Comparison of ENCODE assay signal across 8 cellular contexts in the genomic region with DNA sequence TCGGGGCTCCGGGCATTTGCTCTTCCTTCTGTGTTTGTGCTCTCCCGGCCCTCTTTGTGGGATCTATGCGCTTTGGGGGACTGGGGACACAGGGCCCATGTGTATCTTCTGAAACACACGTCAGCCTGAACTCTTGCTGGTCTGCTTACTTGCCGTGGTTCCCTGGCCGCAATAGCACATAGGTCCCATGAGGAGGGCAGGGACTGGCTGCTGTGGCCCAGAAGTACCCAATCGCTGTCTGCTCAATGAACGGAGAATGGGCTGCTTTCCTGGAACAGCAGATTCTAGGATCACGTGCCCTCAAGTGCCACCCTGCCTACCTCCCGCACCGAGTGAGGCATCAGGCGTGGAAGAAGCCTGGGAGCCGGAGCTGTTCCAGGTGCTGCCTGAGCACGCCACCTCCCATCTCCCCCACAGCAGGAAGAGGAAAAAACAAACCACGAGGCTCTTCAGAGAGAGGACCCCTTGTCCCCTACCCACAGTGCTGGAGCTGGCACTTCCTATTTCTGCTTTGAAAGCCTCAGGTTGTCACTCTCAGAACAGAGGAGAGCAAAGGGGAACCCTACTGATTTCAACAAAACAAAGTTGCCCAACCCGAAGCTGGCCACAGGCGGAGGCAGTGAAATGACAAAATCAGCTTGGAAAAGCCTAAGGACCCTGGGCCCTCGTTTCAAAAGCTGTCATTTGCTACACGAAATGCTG. TPM values are rescaled to one million over a fixed set of nuclear protein-coding genes. Genes with fewer than 3 reads are reported as not detected.
A peak's percentile ranks its signal among the peaks of the same experiment; 100 is the strongest.
DNase-seq lines count a peak whose midpoint lies in the region; ATAC-seq and TF ChIP-seq lines count a peak whose summit lies in the region.

No MANE protein-coding gene starts in this region.

- TSS peak; percentile 38 for BruUV-seq in HCT116 (replicated peaks; lab: Mats Ljungman, UMichigan)

- H3K9me3 ChIP-seq in HCT116 (ENCODE audit: control insufficient read depth in 1 of 2, insufficient read depth in 1 of 2, low read depth in 1 of 2, low read length in 2 of 2) (no peaks in the 10 kb centered on the region), duodenal mucosa (ENCODE audit: control insufficient read depth in 1 of 2, low read length in 2 of 2) (no peaks in the 10 kb centered on the region), MM.1S (replicated peaks; ENCODE audit: insufficient read depth, low read length) (no peaks in the 10 kb centered on the region)

- H3K36me3 ChIP-seq in HCT116 (ENCODE audit: control insufficient read depth in 1 of 2, insufficient read depth in 2 of 2, low read length in 2 of 2) (peaks cover 0 to 9% of the 10 kb centered on the region in 2 experiments; a peak in 2 of 4 replicates), duodenal mucosa (ENCODE audit: control insufficient read depth in 1 of 2, insufficient read depth in 2 of 2, low read length in 2 of 2) (peaks cover 0 to 3% of the 10 kb centered on the region in 2 donors), MM.1S (replicated peaks; ENCODE audit: insufficient read depth, low read length) (no peaks in the 10 kb centered on the region)

- H4K20me1 ChIP-seq in HCT116 (ENCODE audit: insufficient read depth) (no peaks in the 10 kb centered on the region), MM.1S (ENCODE audit: insufficient read depth, low read length) (no peaks in the 10 kb centered on the region)

- H3K27me3 ChIP-seq in HCT116 (ENCODE audit: insufficient read depth, low read length) (no peaks in the 10 kb centered on the region), duodenal mucosa (ENCODE audit: control insufficient read depth in 1 of 2, insufficient read depth in 2 of 2, low read length in 2 of 2) (no peaks in the 10 kb centered on the region), MM.1S (replicated peaks; ENCODE audit: insufficient read depth, low read length) (no peaks in the 10 kb centered on the region)

- H3K4me2 ChIP-seq in HCT116 (ENCODE audit: low read length): peak overlapping the region; percentile 57
- H3K4me2 ChIP-seq in MM.1S (ENCODE audit: low read depth, low read length): no peak overlapping the region

- H3K4me1 ChIP-seq in HCT116 (ENCODE audit: control insufficient read depth in 1 of 2, insufficient read depth in 2 of 2, low read length in 2 of 2): peaks cover 27 to 34% of the 10 kb centered on the region in 2 experiments
- H3K4me1 ChIP-seq in duodenal mucosa (ENCODE audit: control insufficient read depth in 1 of 2, insufficient read depth in 2 of 2, low read length in 2 of 2): peaks cover 5 to 10% of the 10 kb centered on the region in 2 donors
- H3K4me1 ChIP-seq in MM.1S (ENCODE audit: low read length): 0 out of 2 replicates have a peak, but pooled peaks cover 4% of the 10 kb centered on the region

- no peak overlapping the region for H3K4me3 ChIP-seq in HCT116 (replicated peaks in 1 of 2; ENCODE audit: low read depth in 1 of 2, low read length in 2 of 2)
- no peak overlapping the region for H3K4me3 ChIP-seq in duodenal mucosa (ENCODE audit: low read depth in 1 of 2, low read length in 2 of 2)
- no peak overlapping the region for H3K4me3 ChIP-seq in MM.1S (ENCODE audit: low read length)

- no peak for TF ChIP-seq RAD21 in HCT116 (IDR thresholded peaks at IDR 0.05; ENCODE audit: low read depth)

- intact Hi-C loops in HCT116 (cut with micrococcal nuclease): no loop called here

- no peak overlapping the region for H2AFZ ChIP-seq in HCT116 (ENCODE audit: low read depth, low read length, poor library complexity, severe bottlenecking)
- no peak overlapping the region for H2AFZ ChIP-seq in MM.1S (ENCODE audit: low read length)

- no peaks in the 10 kb centered on the region for H3F3A ChIP-seq in MM.1S (ENCODE audit: insufficient read depth, low read length)

- H3K79me2 ChIP-seq in HCT116 (ENCODE audit: insufficient read depth, low read length) (peaks cover 23% of the 10 kb centered on the region), MM.1S (ENCODE audit: low read length) (peaks cover 6% of the 10 kb centered on the region)

- CTCF ChIA-PET in HCT116 (lab: Charles Lee): no interaction called here

- POLR2A ChIA-PET in HCT116 (lab: Charles Lee): no interaction called here

- RAD21 ChIA-PET in HCT116 (lab: Charles Lee; ENCODE audit: low non-redundant PET in 1 of 2, low total read pairs in 2 of 2, uncharacterized antibody in 2 of 2, unreplicated experiment in 2 of 2): no interaction called here

- no peaks in the 10 kb centered on the region for H3K9me2 ChIP-seq in HCT116 (ENCODE audit: insufficient read depth)
- no peaks in the 10 kb centered on the region for H3K9me2 ChIP-seq in MM.1S (replicated peaks; ENCODE audit: insufficient read depth, low read length)

- peak overlapping the region; percentile 79 for H3K27ac ChIP-seq in HCT116 (ENCODE audit: low read depth, low read length)
- peak overlapping the region; percentile 26 for H3K27ac ChIP-seq in duodenal mucosa (ENCODE audit: low read depth, low read length)
- no peak overlapping the region for H3K27ac ChIP-seq in MM.1S (ENCODE audit: low read length)

- TF ChIP-seq POLR2A in HCT116 (IDR thresholded peaks at IDR 0.05; ENCODE audit: borderline replicate concordance, extremely low read depth, insufficient read depth, insufficient read length): no peak

- no peak for DNase-seq in HCT116 (ENCODE audit: low read depth, low spot score)
- DNase-seq in SKM-1 (lab: John Stamatoyannopoulos, UW; ENCODE audit: unreplicated experiment): peak; percentile 62
- DNase-seq in stimulated activated CD4-positive, alpha-beta T cell treated with anti-CD3 and anti-CD28 coated beads, Interleukin-4, amount 100 ng/mL, for 4 hours: peak; percentile 11 to 20
- DNase-seq in 8988T: no peak
- DNase-seq in MM.1S: no peak

- ATAC-seq in HCT116: no peak
- no peak for ATAC-seq in GM19351 (IDR thresholded peaks at IDR 0.05; ENCODE audit: unreplicated experiment)
- no peak for ATAC-seq in HG02970 (IDR thresholded peaks at IDR 0.05; ENCODE audit: low FRiP score, unreplicated experiment)

- TF ChIP-seq CTCF in HCT116 (IDR thresholded peaks at IDR 0.05 in 2 of 3, conservative IDR thresholded peaks at IDR 0.05 in 1 of 3; ENCODE audit: borderline replicate concordance in 1 of 3, insufficient read depth in 1 of 3, low read depth in 2 of 3, low read length in 2 of 3) (no peak), MM.1S (IDR thresholded peaks at IDR 0.05; ENCODE audit: low read length) (no peak)

- H3K9ac ChIP-seq in HCT116 (ENCODE audit: low read length) (peak overlapping the region; percentile 47; the same call in 1 of the 2 replicates), duodenal mucosa (ENCODE audit: low read depth in 1 of 2, low read length in 2 of 2) (no peak overlapping the region), MM.1S (ENCODE audit: low read length) (no peak overlapping the region)

TF ChIP-seq in HCT116, 20 proteins besides CTCF, POLR2A, EP300 and RAD21:
- TF ChIP-seq FOSL1 (IDR thresholded peaks at IDR 0.05; ENCODE audit: low read depth): no peak
- TF ChIP-seq YY1 (IDR thresholded peaks at IDR 0.05; ENCODE audit: extremely low read depth, insufficient replicate concordance, low read depth, low read length): no peak
- no peak for TF ChIP-seq TCF7L2 (IDR thresholded peaks at IDR 0.05; ENCODE audit: borderline replicate concordance, extremely low read depth, insufficient read depth, insufficient read length)
- TF ChIP-seq ZFX (IDR thresholded peaks at IDR 0.05): no peak
- no peak for TF ChIP-seq ZNF274 (IDR thresholded peaks at IDR 0.05; ENCODE audit: low read depth, low read length)
- no peak for TF ChIP-seq SIN3A (IDR thresholded peaks at IDR 0.05; ENCODE audit: low read depth)
- TF ChIP-seq POLR2AphosphoS5 (IDR thresholded peaks at IDR 0.05; ENCODE audit: low read depth, low read length): no peak
- no peak for TF ChIP-seq SP1 (IDR thresholded peaks at IDR 0.05; ENCODE audit: low read depth)
- TF ChIP-seq EZH2phosphoT487 (IDR thresholded peaks at IDR 0.05; ENCODE audit: borderline replicate concordance): no peak
- TF ChIP-seq, protein P1, sequence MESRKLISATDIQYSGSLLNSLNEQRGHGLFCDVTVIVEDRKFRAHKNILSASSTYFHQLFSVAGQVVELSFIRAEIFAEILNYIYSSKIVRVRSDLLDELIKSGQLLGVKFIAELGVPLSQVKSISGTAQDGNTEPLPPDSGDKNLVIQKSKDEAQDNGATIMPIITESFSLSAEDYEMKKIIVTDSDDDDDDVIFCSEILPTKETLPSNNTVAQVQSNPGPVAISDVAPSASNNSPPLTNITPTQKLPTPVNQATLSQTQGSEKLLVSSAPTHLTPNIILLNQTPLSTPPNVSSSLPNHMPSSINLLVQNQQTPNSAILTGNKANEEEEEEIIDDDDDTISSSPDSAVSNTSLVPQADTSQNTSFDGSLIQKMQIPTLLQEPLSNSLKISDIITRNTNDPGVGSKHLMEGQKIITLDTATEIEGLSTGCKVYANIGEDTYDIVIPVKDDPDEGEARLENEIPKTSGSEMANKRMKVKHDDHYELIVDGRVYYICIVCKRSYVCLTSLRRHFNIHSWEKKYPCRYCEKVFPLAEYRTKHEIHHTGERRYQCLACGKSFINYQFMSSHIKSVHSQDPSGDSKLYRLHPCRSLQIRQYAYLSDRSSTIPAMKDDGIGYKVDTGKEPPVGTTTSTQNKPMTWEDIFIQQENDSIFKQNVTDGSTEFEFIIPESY (IDR thresholded peaks at IDR 0.05; ENCODE audit: extremely low read depth, insufficient replicate concordance, low read length): no peak

RNA-seq across cellular contexts. Expression of gene G6PD, which starts 3.8 kb away (rescaled TPM):
- total RNA-seq in HCT116 (2021; ENCODE audit: unreplicated experiment): 109 TPM
- 83.6 and 84.2 TPM in 2 replicates for polyA plus RNA-seq in HCT116 (2012)

RNA-seq across cellular contexts. Expression of gene IKBKG, which starts 4.5 kb away (rescaled TPM):
- total RNA-seq in HCT116 (2021; ENCODE audit: unreplicated experiment): 24.0 TPM
- polyA plus RNA-seq in HCT116 (2012): 16.0 and 16.4 TPM in 2 replicates

RNA-seq across cellular contexts. Expression of gene FAM3A, which starts 26.8 kb away (rescaled TPM):
- 15.6 TPM for total RNA-seq in HCT116 (2021; ENCODE audit: unreplicated experiment)
- polyA plus RNA-seq in HCT116 (2012): 16.2 and 16.9 TPM in 2 replicates

RNA-seq across cellular contexts. Expression of gene CTAG1A, which starts 42.1 kb away (rescaled TPM):
- not detected for total RNA-seq in HCT116 (2021; ENCODE audit: unreplicated experiment)
- not detected in 2 replicates for polyA plus RNA-seq in HCT116 (2012)

RNA-seq across cellular contexts. Expression of gene SLC10A3, which starts 52.4 kb away (rescaled TPM):
- 16.2 TPM for total RNA-seq in HCT116 (2021; ENCODE audit: unreplicated experiment)
- polyA plus RNA-seq in HCT116 (2012): 24.9 and 32.9 TPM in 2 replicates

Comparison
In these comparisons a context has a peak if more than half of its experiments do, and no peak if none do; other contexts are left out.
1. DNase-seq: peak in SKM-1 (single experiment) and stimulated activated CD4-positive, alpha-beta T cell treated with anti-CD3 and anti-CD28 coated beads, Interleukin-4, amount 100 ng/mL, for 4 hours (2 of 2); none in HCT116 (single experiment), 8988T (single experiment) and MM.1S (single experiment).